Comparison of ENCODE assay signal across 8 cellular contexts in genomic region chr3:129026728-129027543, GRCh38. TPM values are rescaled to one million over a fixed set of nuclear protein-coding genes. Genes with fewer than 3 reads are reported as not detected.
DNase-seq lines count a peak whose midpoint lies in the region; TF ChIP-seq lines count a peak whose summit lies in the region.

No MANE protein-coding gene starts in this region.

- H3K4me3 ChIP-seq in Caco-2 (ENCODE audit: low read depth, low read length) (peak overlapping the region; percentile 44), epithelial cell of proximal tubule (ENCODE audit: low read depth, low read length) (peak overlapping the region; percentile 57)

- H3K36me3 Mint-ChIP-seq in Caco-2 (ENCODE audit: insufficient read depth, unreplicated experiment) = no peaks in the 10 kb centered on the region

- BruUV-seq in Caco-2 (replicated peaks; lab: Mats Ljungman, UMichigan) = TSS peak; percentile 70

- TF ChIP-seq CTCF in Caco-2 (IDR thresholded peaks at IDR 0.05; ENCODE audit: insufficient read depth in 1 of 2, low read depth in 1 of 2, low read length in 1 of 2, severe bottlenecking in 1 of 2, unreplicated experiment in 1 of 2) (peak; percentile 48 to 67), GM20000 (IDR thresholded peaks at IDR 0.05; ENCODE audit: extremely low read depth, missing control alignments) (peak; percentile 84), epithelial cell of proximal tubule (conservative IDR thresholded peaks at IDR 0.05; ENCODE audit: low read depth, low read length) (peak; percentile 55)

- peaks cover 6% of the 10 kb centered on the region; the same call in 1 of the 2 replicates for H3K4me1 ChIP-seq in Caco-2

- POLR2A ChIA-PET in Caco-2 (lab: Charles Lee) = interaction anchor here (0.6 kb wide), 1 partner anchor 83 kb away, joined by 13 read pairs; no protein-coding TSS in a partner anchor

- no peaks in the 10 kb centered on the region for H3K36me3 ChIP-seq in Caco-2 (ENCODE audit: control insufficient read depth, insufficient read depth, low read length)

- H3K27me3 ChIP-seq in Caco-2 (replicated peaks; ENCODE audit: control insufficient read depth, insufficient read depth, low read length) = no peaks in the 10 kb centered on the region

- H3K4me1 Mint-ChIP-seq in Caco-2 (ENCODE audit: low read depth, unreplicated experiment) = peaks cover 7% of the 10 kb centered on the region

- peak overlapping the region; percentile 77 for H3K4me3 Mint-ChIP-seq in Caco-2 (ENCODE audit: unreplicated experiment)

- DNase-seq in Caco-2 (peak; percentile 93 to 95), GM20000 (ENCODE audit: low spot score) (peak; percentile 98), HS-5 (ENCODE audit: low read depth) (peak; percentile 68), NOMO-1 treated with DMSO at 0.1 percent for 48 hours (lab: John Stamatoyannopoulos, UW; ENCODE audit: unreplicated experiment) (peak; percentile 99), epithelial cell of proximal tubule (ENCODE audit: low read depth) (peak; percentile 38), mucosa of gallbladder (ENCODE audit: low spot score) (peak; percentile 92)
- peak; percentile 94 for DNase-seq in activated CD8-positive, alpha-beta memory T cell treated with anti-CD3 and anti-CD28 coated beads, Interleukin-2, amount 50 U/mL, for 48 hours
- peak; percentile 84 for DNase-seq in stimulated activated CD8-positive, alpha-beta memory T cell treated with anti-CD3 and anti-CD28 coated beads, Interleukin-4, amount 100 ng/mL, for 24 hours (ENCODE audit: low read depth)

- peak overlapping the region; percentile 73 for H3K27ac Mint-ChIP-seq in Caco-2 (ENCODE audit: unreplicated experiment)

- no peaks in the 10 kb centered on the region for H3K9me3 Mint-ChIP-seq in Caco-2 (ENCODE audit: unreplicated experiment)

- CTCF ChIA-PET in Caco-2 (lab: Charles Lee) = interaction anchor here (0.6 to 3.1 kb wide), 13 partner anchors 9 to 409 kb away, joined by 3 to 17 read pairs (median 4); partner anchors contain the start of genes COPG1 and RAB43

- peaks cover 3% of the 10 kb centered on the region for H3K27me3 Mint-ChIP-seq in Caco-2 (ENCODE audit: insufficient read depth, unreplicated experiment)

- H3K9me3 ChIP-seq in Caco-2 = no peaks in the 10 kb centered on the region

- intact Hi-C loops in Caco-2 (cut with micrococcal nuclease; ENCODE audit: unreplicated experiment) = loop anchor here (1.0 to 2.0 kb wide), 3 partner anchors 16 to 218 kb away; no protein-coding TSS in a partner anchor

RNA-seq across cellular contexts. Expression of gene EFCC1, which starts 25.8 kb away (rescaled TPM):
- 0.28 and 0.39 TPM in 2 replicates for total RNA-seq in Caco-2 (2022)
- total RNA-seq in epithelial cell of proximal tubule = not detected in 2 replicates
- total RNA-seq in mucosa of gallbladder = 25.1 TPM

RNA-seq across cellular contexts. Expression of gene CFAP92, which starts 33.1 kb away (rescaled TPM):
- 4.5 and 5.9 TPM in 2 replicates for total RNA-seq in Caco-2 (2022)
- total RNA-seq in epithelial cell of proximal tubule = not detected in 2 replicates
- 3.3 TPM for total RNA-seq in mucosa of gallbladder

RNA-seq across cellular contexts. Expression of gene GP9, which starts 33.6 kb away (rescaled TPM):
- total RNA-seq in Caco-2 (2022) = not detected in 2 replicates
- not detected in 2 replicates for total RNA-seq in epithelial cell of proximal tubule
- not detected for total RNA-seq in mucosa of gallbladder

Comparison
In these comparisons a context has a peak if more than half of its experiments do, and no peak if none do; other contexts are left out.
1. Peak in every context shown above with its lines: DNase-seq and H3K4me3 ChIP-seq.
2. DNase-seq: peak in every context shown above with its lines; median percentile 99 in NOMO-1 treated with DMSO at 0.1 percent for 48 hours; 98 in GM20000; 94 in Caco-2; 94 in activated CD8-positive, alpha-beta memory T cell treated with anti-CD3 and anti-CD28 coated beads, Interleukin-2, amount 50 U/mL, for 48 hours; 92 in mucosa of gallbladder; 84 in stimulated activated CD8-positive, alpha-beta memory T cell treated with anti-CD3 and anti-CD28 coated beads, Interleukin-4, amount 100 ng/mL, for 24 hours; 68 in HS-5; 38 in epithelial cell of proximal tubule.
3. RNA of gene EFCC1, which starts 25.8 kb away (total RNA-seq): 25.1 TPM in mucosa of gallbladder (single experiment); 0.28 to 0.39 TPM in Caco-2 and not detected in epithelial cell of proximal tubule; every median in the first group is over 10 times any median in the second.